ENCODE assay signal across 30 cellular contexts in genomic region chr12:79884401-79885006, GRCh38. TPM values are rescaled to one million over a fixed set of nuclear protein-coding genes. Genes with fewer than 3 reads are reported as not detected.
DNase-seq lines count a peak whose midpoint lies in the region; ATAC-seq, FAIRE-seq and TF ChIP-seq lines count a peak whose summit lies in the region.
"Had no signal": no experiment of that assay in that cellular context is flagged by ENCODE, and none has a peak within 500 bp of the region (broad histone marks: within the 10 kb centered on the region; RNA-seq: fewer than 3 reads in every experiment).

No MANE protein-coding gene starts in this region.

- no peak overlapping the region for H3K4me3 ChIP-seq in GM23248
- H3K4me3 ChIP-seq in astrocyte (ENCODE audit: insufficient read depth, low read depth, low read length) = no peak overlapping the region
- H3K4me3 ChIP-seq in smooth muscle cell = no peak overlapping the region
- H3K4me3 ChIP-seq: Peyer's patch had no signal

- H3K27ac ChIP-seq in GM23248 (peak overlapping the region; percentile 22), astrocyte (ENCODE audit: low read depth, low read length) (peak overlapping the region; percentile 6), smooth muscle cell (ENCODE audit: low read depth) (peak overlapping the region; percentile 91)
- H3K27ac ChIP-seq: foreskin keratinocyte, Peyer's patch had no signal

- H3K4me3 Mint-ChIP-seq in astrocyte (ENCODE audit: unreplicated experiment) = no peak overlapping the region
- H3K4me3 Mint-ChIP-seq: activated CD4-positive, alpha-beta memory T cell treated with anti-CD3 and anti-CD28 coated beads for 36 hours; activated naive CD4-positive, alpha-beta T cell treated with anti-CD3 and anti-CD28 coated beads for 36 hours; activated T-helper 1 cell treated with anti-CD3 and anti-CD28 coated beads, Interleukin-12 subunit alpha, Interleukin-12 subunit beta, Interleukin-2, Interleukin-4 antibody, amounts not matched to agents 30 ng/mL and 10 ng/mL and 1 ng/mL, durations not matched to agents 14 hours and 24 hours and 36 hours; effector memory CD8-positive, alpha-beta T cell; naive B cell; stimulated activated naive B cell treated with anti-CD40 and anti-IgM and Interleukin-4, amounts not matched to agents 10 μg/mL and 1 μg/mL and 100 μg/mL, for 72 hours had no signal

- DNase-seq in GM23248 = no peak
- DNase-seq in astrocyte (ENCODE audit: low read depth) = no peak
- no peak for DNase-seq in smooth muscle cell (lab: John Stamatoyannopoulos, UW; ENCODE audit: unreplicated experiment)
- no peak for DNase-seq in effector CD4-positive, alpha-beta T cell
- no peak for DNase-seq in activated CD4-positive, alpha-beta T cell treated with anti-CD3 and anti-CD28 coated beads, Interleukin-2, amount 50 U/mL, for 48 hours
- DNase-seq: activated CD4-positive, alpha-beta memory T cell treated with anti-CD3 and anti-CD28 coated beads for 36 hours; activated CD4-positive, CD25-positive, alpha-beta regulatory T cell treated with anti-CD3 and anti-CD28 coated beads, Interleukin-2, amount 50 U/mL, for 72 hours; activated CD8-positive, alpha-beta memory T cell treated with anti-CD3 and anti-CD28 coated beads, Interleukin-2, amount 50 U/mL, for 4 hours; activated naive CD4-positive, alpha-beta T cell treated with anti-CD3 and anti-CD28 coated beads for 36 hours; CD4-positive, alpha-beta memory T cell; DND-41; effector memory CD8-positive, alpha-beta T cell; erythroblast; head of caudate nucleus; kidney; naive B cell; NCI-H748 treated with DMSO at 0.1 percent for 48 hours; Peyer's patch; SHP77; stimulated activated naive B cell treated with anti-CD40 and anti-IgM and Interleukin-4, amounts not matched to agents 10 μg/mL and 1 μg/mL and 100 μg/mL, for 72 hours; T-helper 2 cell had no signal

- H3K9me2 ChIP-seq in GM23248 (ENCODE audit: insufficient read depth) = no peaks in the 10 kb centered on the region

- H3K79me2 ChIP-seq in GM23248 (ENCODE audit: insufficient read depth) (peaks cover 100% of the 10 kb centered on the region), astrocyte (ENCODE audit: insufficient read depth, low read length) (peaks cover 100% of the 10 kb centered on the region), smooth muscle cell (ENCODE audit: low read depth) (peaks cover 100% of the 10 kb centered on the region)

- peaks cover 90% of the 10 kb centered on the region for H3K4me1 ChIP-seq in GM23248 (ENCODE audit: insufficient read depth)
- peaks cover 15% of the 10 kb centered on the region for H3K4me1 ChIP-seq in astrocyte (ENCODE audit: insufficient read depth, low read length)
- peaks cover 10% of the 10 kb centered on the region for H3K4me1 ChIP-seq in smooth muscle cell (ENCODE audit: low read depth)

- H2AFZ ChIP-seq in GM23248 (no peak overlapping the region), astrocyte (ENCODE audit: low read depth, low read length) (no peak overlapping the region), smooth muscle cell (ENCODE audit: low read depth) (no peak overlapping the region)

- H3K4me1 Mint-ChIP-seq in astrocyte (ENCODE audit: low read depth, unreplicated experiment) = peaks cover 61% of the 10 kb centered on the region

- TF ChIP-seq CTCF in astrocyte (IDR thresholded peaks at IDR 0.05; ENCODE audit: insufficient read depth, low read depth, low read length) = no peak
- TF ChIP-seq CTCF in smooth muscle cell (IDR thresholded peaks at IDR 0.05; ENCODE audit: borderline replicate concordance, insufficient read depth, poor library complexity, severe bottlenecking) = no peak

- H3K36me3 ChIP-seq in GM23248 (ENCODE audit: low read depth) (0 out of 2 replicates have a peak, but pooled peaks cover 3% of the 10 kb centered on the region), astrocyte (ENCODE audit: insufficient read depth, low read length) (no peaks in the 10 kb centered on the region), smooth muscle cell (ENCODE audit: low read depth) (no peaks in the 10 kb centered on the region)
- H3K36me3 ChIP-seq: Peyer's patch had no signal

- ATAC-seq in GM19452 (IDR thresholded peaks at IDR 0.05; ENCODE audit: unreplicated experiment) (no peak), HG03175 (IDR thresholded peaks at IDR 0.05; ENCODE audit: unreplicated experiment) (no peak)
- ATAC-seq: effector memory CD8-positive, alpha-beta T cell; foreskin keratinocyte; stimulated activated naive B cell treated with anti-CD40 and anti-IgM and Interleukin-4, amounts not matched to agents 10 μg/mL and 1 μg/mL and 100 μg/mL, for 72 hours had no signal

- H3F3A ChIP-seq in GM23248 (ENCODE audit: insufficient read depth) = peaks cover 52% of the 10 kb centered on the region
- no peaks in the 10 kb centered on the region for H3F3A ChIP-seq in smooth muscle cell (ENCODE audit: low read depth)

- H3K27ac Mint-ChIP-seq in astrocyte (ENCODE audit: unreplicated experiment) = no peak overlapping the region
- H3K27ac Mint-ChIP-seq: activated CD4-positive, alpha-beta memory T cell treated with anti-CD3 and anti-CD28 coated beads for 36 hours; activated naive CD4-positive, alpha-beta T cell treated with anti-CD3 and anti-CD28 coated beads for 36 hours; activated T-helper 1 cell treated with anti-CD3 and anti-CD28 coated beads, Interleukin-12 subunit alpha, Interleukin-12 subunit beta, Interleukin-2, Interleukin-4 antibody, amounts not matched to agents 30 ng/mL and 10 ng/mL and 1 ng/mL, durations not matched to agents 14 hours and 24 hours and 36 hours; effector memory CD8-positive, alpha-beta T cell; stimulated activated naive B cell treated with anti-CD40 and anti-IgM and Interleukin-4, amounts not matched to agents 10 μg/mL and 1 μg/mL and 100 μg/mL, for 72 hours had no signal

- no peaks in the 10 kb centered on the region for H3K9me3 Mint-ChIP-seq in astrocyte (ENCODE audit: unreplicated experiment)
- H3K9me3 Mint-ChIP-seq: activated CD4-positive, alpha-beta memory T cell treated with anti-CD3 and anti-CD28 coated beads for 36 hours; activated naive CD4-positive, alpha-beta T cell treated with anti-CD3 and anti-CD28 coated beads for 36 hours; activated T-helper 1 cell treated with anti-CD3 and anti-CD28 coated beads, Interleukin-12 subunit alpha, Interleukin-12 subunit beta, Interleukin-2, Interleukin-4 antibody, amounts not matched to agents 30 ng/mL and 10 ng/mL and 1 ng/mL, durations not matched to agents 14 hours and 24 hours and 36 hours; CD4-positive, alpha-beta memory T cell; effector memory CD8-positive, alpha-beta T cell; naive B cell; stimulated activated naive B cell treated with anti-CD40 and anti-IgM and Interleukin-4, amounts not matched to agents 10 μg/mL and 1 μg/mL and 100 μg/mL, for 72 hours had no signal

- in situ Hi-C loops in GM23248 (cut with MboI) = no loop called here

- H3K9ac ChIP-seq in GM23248 (no peak overlapping the region; the same call in 1 of the 2 replicates), astrocyte (ENCODE audit: low read length) (no peak overlapping the region), smooth muscle cell (ENCODE audit: low read depth) (peak overlapping the region; percentile 52)

- peaks cover 3% of the 10 kb centered on the region for H3K36me3 Mint-ChIP-seq in astrocyte (ENCODE audit: low read depth, unreplicated experiment)
- H3K36me3 Mint-ChIP-seq: naive B cell had no signal

- WGBS in GM23248 (ENCODE audit: low coverage in 1 of 2, low lambda C conversion rate in 2 of 2, missing lambda C conversion rate in 2 of 2), 2 experiments = 39 to 40% methylated on average over 3 of the region's 3 CpGs
- 67% methylated on average over 3 of the region's 3 CpGs for WGBS in smooth muscle cell (ENCODE audit: low lambda C conversion rate)

- H3K27me3 ChIP-seq in GM23248 (replicated peaks; ENCODE audit: insufficient read depth) = no peaks in the 10 kb centered on the region
- H3K27me3 ChIP-seq in astrocyte (ENCODE audit: insufficient read depth, low read length) = no peaks in the 10 kb centered on the region
- no peaks in the 10 kb centered on the region for H3K27me3 ChIP-seq in smooth muscle cell (ENCODE audit: low read depth)
- H3K27me3 ChIP-seq: foreskin keratinocyte, Peyer's patch had no signal

- H3K27me3 Mint-ChIP-seq in astrocyte (ENCODE audit: low read depth, unreplicated experiment) = no peaks in the 10 kb centered on the region
- H3K27me3 Mint-ChIP-seq: activated CD4-positive, alpha-beta memory T cell treated with anti-CD3 and anti-CD28 coated beads for 36 hours; CD4-positive, alpha-beta memory T cell; effector memory CD8-positive, alpha-beta T cell; naive B cell; stimulated activated naive B cell treated with anti-CD40 and anti-IgM and Interleukin-4, amounts not matched to agents 10 μg/mL and 1 μg/mL and 100 μg/mL, for 72 hours had no signal

- H4K20me1 ChIP-seq in GM23248 (ENCODE audit: insufficient read depth) (peaks cover 18% of the 10 kb centered on the region; the same call in 1 of the 2 replicates), astrocyte (ENCODE audit: insufficient read depth, low read length) (peaks cover 71% of the 10 kb centered on the region), smooth muscle cell (ENCODE audit: low read depth) (peaks cover 100% of the 10 kb centered on the region)

- no peaks in the 10 kb centered on the region for H3K9me3 ChIP-seq in GM23248 (ENCODE audit: low read depth)
- H3K9me3 ChIP-seq in astrocyte (ENCODE audit: insufficient read depth, low read depth, low read length) = no peaks in the 10 kb centered on the region
- no peaks in the 10 kb centered on the region for H3K9me3 ChIP-seq in smooth muscle cell (replicated peaks; ENCODE audit: low read depth)
- H3K9me3 ChIP-seq: Peyer's patch had no signal

- FAIRE-seq in astrocyte (lab: Jason Lieb, UNC) (no peak), islet of Langerhans (lab: Jason Lieb, UNC) (peak; percentile 38)
- FAIRE-seq: bronchial epithelial cell, colon, D721Med, GM19239, kidney had no signal

- H3K4me2 ChIP-seq in GM23248 (ENCODE audit: unreplicated experiment) = peak overlapping the region; percentile 1
- H3K4me2 ChIP-seq in astrocyte (ENCODE audit: low read length) = no peak overlapping the region
- H3K4me2 ChIP-seq in smooth muscle cell = peak overlapping the region; percentile 71

RNA-seq across cellular contexts. Expression of gene PPP1R12A, which starts 50.4 kb away (rescaled TPM):
- 88.8 and 91.1 TPM in 2 replicates for total RNA-seq in GM23248 (2014; rRNA removed; shearing (Covaris generic))
- polyA plus RNA-seq in GM23248 (2016; fragmentation: Nextera tagmentation; extraction: Ambion mirVana) (129 and 144 TPM in 2 replicates), smooth muscle cell (102 and 105 TPM in 2 replicates)
- total RNA-seq in astrocyte (113 and 115 TPM in 2 replicates), smooth muscle cell (98.7 and 120 TPM in 2 replicates)

Comparison
In these comparisons a context has a peak if more than half of its experiments do, and no peak if none do; other contexts are left out.
1. H3K27ac ChIP-seq: peak in every context shown above with its lines; median percentile 91 in smooth muscle cell; 22 in GM23248; 6 in astrocyte.